ENCODE assay signal across 13 cellular contexts in genomic region chr6:145836170-145836569, GRCh38. TPM values are rescaled to one million over a fixed set of nuclear protein-coding genes. Genes with fewer than 3 reads are reported as not detected.
DNase-seq lines count a peak whose midpoint lies in the region; ATAC-seq and TF ChIP-seq lines count a peak whose summit lies in the region.
"Had no signal": no experiment of that assay in that cellular context is flagged by ENCODE, and none has a peak within 500 bp of the region (broad histone marks: within the 10 kb centered on the region; RNA-seq: fewer than 3 reads in every experiment).

No MANE protein-coding gene starts in this region.

- CTCF ChIA-PET in activated CD4-positive, alpha-beta T cell treated with anti-CD3 and anti-CD28 coated beads for 36 hours (lab: Charles Lee) = interaction anchor here (1.3 to 1.7 kb wide), 2 partner anchors 14 to 31 kb away, joined by 3 to 4 read pairs; no protein-coding TSS in a partner anchor
- CTCF ChIA-PET in CD8-positive, alpha-beta memory T cell (lab: Charles Lee) = no interaction called here

- no peak for TF ChIP-seq CTCF in choroid plexus epithelial cell (conservative IDR thresholded peaks at IDR 0.05; ENCODE audit: low read depth, low read length)
- TF ChIP-seq CTCF in nephron progenitor cell (IDR thresholded peaks at IDR 0.05) = no peak

- H3K27ac ChIP-seq in CD8-positive, alpha-beta memory T cell (ENCODE audit: low read depth, low read length) = no peak overlapping the region
- H3K27ac ChIP-seq: colonic mucosa, transverse colon had no signal

- no peaks in the 10 kb centered on the region for H3K27me3 Mint-ChIP-seq in activated CD4-positive, alpha-beta T cell treated with anti-CD3 and anti-CD28 coated beads for 36 hours
- peaks cover 3% of the 10 kb centered on the region for H3K27me3 Mint-ChIP-seq in nephron progenitor cell (ENCODE audit: low read depth, poor library complexity)
- no peaks in the 10 kb centered on the region for H3K27me3 Mint-ChIP-seq in CD8-positive, alpha-beta memory T cell

- no peak overlapping the region for H3K4me3 ChIP-seq in choroid plexus epithelial cell (ENCODE audit: low read depth, low read length)
- H3K4me3 ChIP-seq in CD8-positive, alpha-beta memory T cell (ENCODE audit: low read length) = no peak overlapping the region
- H3K4me3 ChIP-seq: colonic mucosa, transverse colon had no signal

- peaks cover 7% of the 10 kb centered on the region for H3K4me1 Mint-ChIP-seq in activated CD4-positive, alpha-beta T cell treated with anti-CD3 and anti-CD28 coated beads for 36 hours
- peaks cover 6% of the 10 kb centered on the region for H3K4me1 Mint-ChIP-seq in nephron progenitor cell
- H3K4me1 Mint-ChIP-seq in CD8-positive, alpha-beta memory T cell = peaks cover 0 to 4% (median 0%) of the 10 kb centered on the region in 3 donors

- no peaks in the 10 kb centered on the region for H3K4me1 ChIP-seq in CD8-positive, alpha-beta memory T cell (ENCODE audit: insufficient read depth, low read length)
- H3K4me1 ChIP-seq: colonic mucosa, transverse colon had no signal

- peaks cover 2% of the 10 kb centered on the region for H3K36me3 Mint-ChIP-seq in activated CD4-positive, alpha-beta T cell treated with anti-CD3 and anti-CD28 coated beads for 36 hours (ENCODE audit: low read depth)
- H3K36me3 Mint-ChIP-seq in nephron progenitor cell (ENCODE audit: low read depth) = no peaks in the 10 kb centered on the region
- H3K36me3 Mint-ChIP-seq in CD8-positive, alpha-beta memory T cell = peaks cover 0 to 7% (median 4%) of the 10 kb centered on the region in 3 donors

- POLR2A ChIA-PET in activated CD4-positive, alpha-beta T cell treated with anti-CD3 and anti-CD28 coated beads for 36 hours (lab: Charles Lee) = no interaction called here
- POLR2A ChIA-PET in CD8-positive, alpha-beta memory T cell (lab: Charles Lee) = no interaction called here

- H3K27me3 ChIP-seq in CD8-positive, alpha-beta memory T cell (ENCODE audit: insufficient read depth, low read length, poor library complexity, severe bottlenecking) = no peaks in the 10 kb centered on the region
- H3K27me3 ChIP-seq: colonic mucosa, transverse colon had no signal

- H3K27ac Mint-ChIP-seq in activated CD4-positive, alpha-beta T cell treated with anti-CD3 and anti-CD28 coated beads for 36 hours = no peak overlapping the region
- no peak overlapping the region for H3K27ac Mint-ChIP-seq in nephron progenitor cell
- peak overlapping the region in 1 of 8 donors; percentile 5 for H3K27ac Mint-ChIP-seq in CD8-positive, alpha-beta memory T cell

- ATAC-seq in activated CD4-positive, alpha-beta T cell treated with anti-CD3 and anti-CD28 coated beads for 36 hours = peak; percentile 85

- H3K9me3 Mint-ChIP-seq in activated CD4-positive, alpha-beta T cell treated with anti-CD3 and anti-CD28 coated beads for 36 hours (ENCODE audit: low read depth) = no peaks in the 10 kb centered on the region
- no peaks in the 10 kb centered on the region for H3K9me3 Mint-ChIP-seq in nephron progenitor cell
- no peaks in the 10 kb centered on the region for H3K9me3 Mint-ChIP-seq in CD8-positive, alpha-beta memory T cell

- no peaks in the 10 kb centered on the region for H3K36me3 ChIP-seq in CD8-positive, alpha-beta memory T cell (ENCODE audit: insufficient read depth, low read length)
- H3K36me3 ChIP-seq: colonic mucosa, transverse colon had no signal

- no peaks in the 10 kb centered on the region for H3K9me3 ChIP-seq in CD8-positive, alpha-beta memory T cell (ENCODE audit: low read length)
- H3K9me3 ChIP-seq: colonic mucosa, transverse colon had no signal

- H3K4me3 Mint-ChIP-seq in activated CD4-positive, alpha-beta T cell treated with anti-CD3 and anti-CD28 coated beads for 36 hours = no peak overlapping the region
- H3K4me3 Mint-ChIP-seq in nephron progenitor cell = no peak overlapping the region
- no peak overlapping the region for H3K4me3 Mint-ChIP-seq in CD8-positive, alpha-beta memory T cell

- intact Hi-C loops in activated CD4-positive, alpha-beta T cell treated with anti-CD3 and anti-CD28 coated beads for 36 hours (cut with DNase I, micrococcal nuclease) = loop anchor here (1.0 to 2.0 kb wide), 2 partner anchors 13 kb away; no protein-coding TSS in a partner anchor

- peak; percentile 43 for DNase-seq in activated CD4-positive, alpha-beta T cell treated with anti-CD3 and anti-CD28 coated beads for 36 hours
- DNase-seq in activated CD4-positive, alpha-beta T cell treated with anti-CD3 and anti-CD28 coated beads, Interleukin-2, amount 50 U/mL, for 4 hours = no peak
- DNase-seq in LHCN-M2 (ENCODE audit: low read depth) (peak; percentile 83), choroid plexus epithelial cell (ENCODE audit: low read depth) (peak; percentile 71), renal cortical epithelial cell (ENCODE audit: low read depth) (peak; percentile 54), nephron progenitor cell (no peak), inferior parietal cortex (ENCODE audit: extremely low spot score) (no peak)
- no peak for DNase-seq in CD8-positive, alpha-beta memory T cell
- DNase-seq: 8988T, colonic mucosa, Kasumi-1, NCI-H774, transverse colon had no signal

RNA-seq across cellular contexts. Expression of gene FBXO30, which starts 21.6 kb away (rescaled TPM):
- 1 to 10 TPM; 2.3 to 2.8 TPM for total RNA-seq in activated CD4-positive, alpha-beta T cell treated with anti-CD3 and anti-CD28 coated beads for 36 hours
- total RNA-seq in LHCN-M2 (2014; rRNA removed) = 11.0 and 12.2 TPM in 2 replicates
- 2.9 TPM for polyA plus RNA-seq in LHCN-M2 (2012)
- 9.2 and 21.1 TPM in 2 replicates for total RNA-seq in renal cortical epithelial cell
- total RNA-seq in CD8-positive, alpha-beta memory T cell = 1 to 10 TPM; 7.9 to 8.4 TPM
- polyA plus RNA-seq in CD8-positive, alpha-beta memory T cell = 1.5 TPM

Comparison
In these comparisons a context has a peak if more than half of its experiments do, and no peak if none do; other contexts are left out.
1. DNase-seq: peak in activated CD4-positive, alpha-beta T cell treated with anti-CD3 and anti-CD28 coated beads for 36 hours (single experiment), LHCN-M2 (single experiment), choroid plexus epithelial cell (single experiment) and renal cortical epithelial cell (single experiment); none in activated CD4-positive, alpha-beta T cell treated with anti-CD3 and anti-CD28 coated beads, Interleukin-2, amount 50 U/mL, for 4 hours (0 of 2), nephron progenitor cell (single experiment), inferior parietal cortex (single experiment) and CD8-positive, alpha-beta memory T cell (0 of 5).